Comparison of ENCODE assay signal across 12 cellular contexts in the genomic region with DNA sequence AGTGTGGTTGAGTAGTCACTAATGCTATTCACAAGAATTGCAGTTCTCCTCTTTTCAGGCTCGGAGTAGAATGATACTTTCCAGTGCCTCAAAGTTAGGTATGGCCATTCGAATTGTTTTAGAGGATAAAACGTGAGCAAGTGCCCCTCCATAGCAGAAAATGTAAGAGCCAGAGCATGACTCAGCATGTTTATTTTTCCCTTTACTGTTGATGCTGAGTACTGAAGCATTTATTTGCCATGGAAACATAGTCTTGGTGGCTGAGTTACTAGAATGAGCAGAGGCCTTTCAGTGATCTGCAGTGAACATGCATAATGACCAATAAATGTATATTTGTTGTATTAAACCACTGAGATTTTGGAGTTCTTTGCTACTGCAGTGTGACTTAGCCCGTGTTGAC.
DNase-seq lines count a peak whose midpoint lies in the region; ATAC-seq and TF ChIP-seq lines count a peak whose summit lies in the region.
"Had no signal": no experiment of that assay in that cellular context is flagged by ENCODE, and none has a peak within 500 bp of the region (broad histone marks: within the 10 kb centered on the region; RNA-seq: fewer than 3 reads in every experiment).

No MANE protein-coding gene starts in this region.

- H3K27me3 ChIP-seq in endocrine pancreas (ENCODE audit: control insufficient read depth, insufficient read depth, low read length) (no peaks in the 10 kb centered on the region), ovary (no peaks in the 10 kb centered on the region)

- peak overlapping the region; percentile 52 for H3K4me3 ChIP-seq in endocrine pancreas (ENCODE audit: control insufficient read depth, insufficient read depth, low read length)
- H3K4me3 ChIP-seq in ovary, result no peak overlapping the region
- H3K4me3 ChIP-seq: psoas muscle had no signal

- TF ChIP-seq CTCF in ovary (IDR thresholded peaks at IDR 0.05), result no peak

- ATAC-seq in sciatic nerve, result peak; percentile 42
- ATAC-seq: activated naive CD8-positive, alpha-beta T cell treated with anti-CD3 and anti-CD28 coated beads, Interleukin-2, amount 50 U/mL, for 24 hours; psoas muscle; stimulated activated naive B cell treated with anti-CD40 and anti-IgM and Interleukin-4, amounts not matched to agents 10 μg/mL and 1 μg/mL and 100 μg/mL, for 72 hours had no signal

- peak; percentile 40 for DNase-seq in NCI-H2171 treated with DMSO at 0.1 percent for 48 hours (lab: John Stamatoyannopoulos, UW)
- no peak for DNase-seq in NCI-H2171 (lab: John Stamatoyannopoulos, UW)
- peak; percentile 36 for DNase-seq in NCI-H2196 treated with DMSO at 0.1 percent for 48 hours (lab: John Stamatoyannopoulos, UW; ENCODE audit: unreplicated experiment)
- no peak for DNase-seq in sciatic nerve (ENCODE audit: low spot score)
- DNase-seq in MV-4-11 (lab: John Stamatoyannopoulos, UW), result no peak
- DNase-seq in ovary, result no peak
- no peak for DNase-seq in central memory CD4-positive, alpha-beta T cell
- DNase-seq: activated naive CD8-positive, alpha-beta T cell treated with anti-CD3 and anti-CD28 coated beads, Interleukin-2, amount 50 U/mL, for 24 hours; AML-193; psoas muscle; stimulated activated naive B cell treated with anti-CD40 and anti-IgM and Interleukin-4, amounts not matched to agents 10 μg/mL and 1 μg/mL and 100 μg/mL, for 72 hours had no signal

- 53 to 73% (median 54%) methylated on average over 4 of the region's 4 CpGs for WGBS in ovary, 3 donors

- H3K36me3 ChIP-seq in endocrine pancreas (ENCODE audit: control insufficient read depth, insufficient read depth, low read length), result no peaks in the 10 kb centered on the region
- H3K36me3 ChIP-seq in ovary, result no peaks in the 10 kb centered on the region

- peaks cover 23% of the 10 kb centered on the region for H3K4me1 ChIP-seq in endocrine pancreas (ENCODE audit: control insufficient read depth, insufficient read depth, low read length)
- no peaks in the 10 kb centered on the region for H3K4me1 ChIP-seq in ovary (ENCODE audit: insufficient read depth)
- H3K4me1 ChIP-seq: psoas muscle had no signal

- H3K9me3 ChIP-seq in endocrine pancreas (ENCODE audit: control insufficient read depth, low read length) (no peaks in the 10 kb centered on the region), ovary (no peaks in the 10 kb centered on the region)
- H3K9me3 ChIP-seq: psoas muscle had no signal

- H3K9ac ChIP-seq in endocrine pancreas (ENCODE audit: control insufficient read depth, insufficient read depth, low read length), result no peak overlapping the region

- intact Hi-C loops in sciatic nerve (cut with DNase I) (no loop called here), ovary (cut with DNase I) (no loop called here)

- no peak overlapping the region for H3K27ac ChIP-seq in ovary
- H3K27ac ChIP-seq: psoas muscle had no signal

- no peak for TF ChIP-seq POLR2A in ovary (IDR thresholded peaks at IDR 0.05)

- TF ChIP-seq EP300 in ovary (IDR thresholded peaks at IDR 0.05), result no peak

Comparison
In these comparisons a context has a peak if more than half of its experiments do, and no peak if none do; other contexts are left out.
1. DNase-seq: peak in NCI-H2171 treated with DMSO at 0.1 percent for 48 hours (single experiment) and NCI-H2196 treated with DMSO at 0.1 percent for 48 hours (single experiment); none in NCI-H2171 (single experiment), sciatic nerve (single experiment), MV-4-11 (single experiment), ovary (0 of 5) and central memory CD4-positive, alpha-beta T cell (single experiment).